8 cellular contexts compared by ENCODE assay signal in genomic region chr7:134669845-134670373, GRCh38. TPM values are rescaled to one million over a fixed set of nuclear protein-coding genes. Genes with fewer than 3 reads are reported as not detected.
DNase-seq lines count a peak whose midpoint lies in the region; ATAC-seq and TF ChIP-seq lines count a peak whose summit lies in the region.

No MANE protein-coding gene starts in this region.

- peaks cover 20 to 21% of the 10 kb centered on the region in 2 donors for H3K4me1 ChIP-seq in gastrocnemius medialis

- H3K36me3 Mint-ChIP-seq in activated CD8-positive, alpha-beta T cell treated with anti-CD3 and anti-CD28 coated beads, Interleukin-2, amount 10 ng/mL, durations not matched to agents 7 days and 5 days (ENCODE audit: low read depth) = peaks cover 20% of the 10 kb centered on the region

- DNase-seq in DMS53 treated with DMSO at 0.1 percent for 48 hours (lab: John Stamatoyannopoulos, UW; ENCODE audit: unreplicated experiment) = peak; percentile 90
- peak; percentile 55 for DNase-seq in NCI-H460 (ENCODE audit: extremely low read depth, low read depth)
- peak; percentile 58 for DNase-seq in activated CD8-positive, alpha-beta T cell treated with anti-CD3 and anti-CD28 coated beads, Interleukin-2, amount 10 ng/mL, durations not matched to agents 7 days and 5 days
- DNase-seq in erythroblast (lab: John Stamatoyannopoulos, UW) = peak; percentile 21 to 23
- DNase-seq in gastrocnemius medialis = peak in 1 of 2 donors; percentile 27
- DNase-seq in NOMO-1 treated with dmso at 0.1 percent for 144 hours (lab: John Stamatoyannopoulos, UW; ENCODE audit: unreplicated experiment) = no peak

- H3K4me3 ChIP-seq in gastrocnemius medialis = peak overlapping the region in 1 of 4 donors; percentile 15

- H3K27ac Mint-ChIP-seq in activated CD8-positive, alpha-beta T cell treated with anti-CD3 and anti-CD28 coated beads, Interleukin-2, amount 10 ng/mL, durations not matched to agents 7 days and 5 days = peak overlapping the region; percentile 69

- no peaks in the 10 kb centered on the region for H3K27me3 ChIP-seq in gastrocnemius medialis

- no peaks in the 10 kb centered on the region for H3K27me3 Mint-ChIP-seq in activated CD8-positive, alpha-beta T cell treated with anti-CD3 and anti-CD28 coated beads, Interleukin-2, amount 10 ng/mL, durations not matched to agents 7 days and 5 days (ENCODE audit: low read depth)

- TF ChIP-seq CTCF in gastrocnemius medialis (IDR thresholded peaks at IDR 0.05 in 4 of 5, conservative IDR thresholded peaks at IDR 0.05 in 1 of 5) = no peak

- H3K36me3 ChIP-seq in gastrocnemius medialis = no peaks in the 10 kb centered on the region

- intact Hi-C loops in gastrocnemius medialis (cut with DNase I; ENCODE audit: low total_unique reads) = no loop called here

- in situ Hi-C loops in gastrocnemius medialis (cut with MboI; ENCODE audit: low sequenced_read_pairs in 4 of 4) = loop anchor here in 1 of 4 donors (25.0 kb wide), 1 partner anchor 517 kb away; no protein-coding TSS in a partner anchor

- H3K9me3 Mint-ChIP-seq in activated CD8-positive, alpha-beta T cell treated with anti-CD3 and anti-CD28 coated beads, Interleukin-2, amount 10 ng/mL, durations not matched to agents 7 days and 5 days (ENCODE audit: insufficient read depth) = no peaks in the 10 kb centered on the region

- TF ChIP-seq POLR2A in erythroblast (IDR thresholded peaks at IDR 0.05; ENCODE audit: low read length) = no peak
- TF ChIP-seq POLR2A in gastrocnemius medialis (IDR thresholded peaks at IDR 0.05) = no peak

- no peaks in the 10 kb centered on the region for H3K9me3 ChIP-seq in gastrocnemius medialis

- peaks cover 21% of the 10 kb centered on the region for H3K4me1 Mint-ChIP-seq in activated CD8-positive, alpha-beta T cell treated with anti-CD3 and anti-CD28 coated beads, Interleukin-2, amount 10 ng/mL, durations not matched to agents 7 days and 5 days (ENCODE audit: low read depth)

- ATAC-seq in HG02759 (IDR thresholded peaks at IDR 0.05; ENCODE audit: unreplicated experiment) (peak; percentile 65), gastrocnemius medialis (peak; percentile 72 to 77), GM19351 (IDR thresholded peaks at IDR 0.05; ENCODE audit: unreplicated experiment) (no peak)
- peak; percentile 88 for ATAC-seq in activated CD8-positive, alpha-beta T cell treated with anti-CD3 and anti-CD28 coated beads, Interleukin-2, amount 10 ng/mL, durations not matched to agents 7 days and 5 days

- POLR2A ChIA-PET in activated CD8-positive, alpha-beta T cell treated with anti-CD3 and anti-CD28 coated beads, Interleukin-2, amount 10 ng/mL, durations not matched to agents 7 days and 5 days (lab: Charles Lee) = interaction anchor here (0.7 kb wide), 1 partner anchor 55 kb away, joined by 3 read pairs; no protein-coding TSS in a partner anchor

- CTCF ChIA-PET in activated CD8-positive, alpha-beta T cell treated with anti-CD3 and anti-CD28 coated beads, Interleukin-2, amount 10 ng/mL, durations not matched to agents 7 days and 5 days (lab: Charles Lee) = interaction anchor here (1.1 to 1.7 kb wide), 4 partner anchors 9 to 37 kb away, joined by 4 to 5 read pairs (median 4); partner anchors contain the start of gene BPGM

- peak overlapping the region in 3 of 4 donors; percentile 0 to 42 (median 4) for H3K27ac ChIP-seq in gastrocnemius medialis

- H3K4me3 Mint-ChIP-seq in activated CD8-positive, alpha-beta T cell treated with anti-CD3 and anti-CD28 coated beads, Interleukin-2, amount 10 ng/mL, durations not matched to agents 7 days and 5 days = peak overlapping the region; percentile 19

RNA-seq across cellular contexts. Expression of gene BPGM, which starts 23.3 kb away (rescaled TPM):
- 21.4 and 21.5 TPM in 2 replicates for total RNA-seq in NCI-H460 (2014; rRNA removed; shearing (Covaris generic))
- polyA plus RNA-seq in NCI-H460 (2014; cell fraction: nucleus; rRNA removed) = 8.4 and 9.6 TPM in 2 replicates
- 10 to 100 TPM; 11.9 to 12.2 TPM for total RNA-seq in activated CD8-positive, alpha-beta T cell treated with anti-CD3 and anti-CD28 coated beads, Interleukin-2, amount 10 ng/mL, durations not matched to agents 7 days and 5 days
- total RNA-seq in gastrocnemius medialis = 10 to 100 TPM; 11.3 to 24.5 (median 13.6) TPM
